Comparison of ENCODE assay signal across 1 cellular context in genomic region chr1:145996433-145997155, GRCh38.
TF ChIP-seq lines count a peak whose summit lies in the region.

Gene TXNIP (minus strand): TSS chr1:145996579. CDS start chr1:145996266, 313 bp downstream.

TF ChIP-seq in HepG2, 621 proteins besides CTCF, POLR2A, EP300 and RAD21 (continued from another document and continues in another):
- TF ChIP-seq GMEB1 (CRISPR knock-in tag; IDR thresholded peaks at IDR 0.05; ENCODE audit: borderline replicate concordance) (peak; percentile 68; the same call in 1 of the 2 replicates), SOX5 (CRISPR knock-in tag; IDR thresholded peaks at IDR 0.05; ENCODE audit: borderline replicate concordance) (peak; percentile 75; the same call in 1 of the 2 replicates), HOXD1 (CRISPR knock-in tag; IDR thresholded peaks at IDR 0.05) (peak; percentile 90), TRIM24 (CRISPR knock-in tag; IDR thresholded peaks at IDR 0.05) (peak; percentile 81), CHCHD3 (CRISPR knock-in tag; IDR thresholded peaks at IDR 0.05) (no peak), BRF2 (CRISPR knock-in tag; IDR thresholded peaks at IDR 0.05) (peak; percentile 52; the same call in 1 of the 2 replicates), ARNT2 (CRISPR knock-in tag; IDR thresholded peaks at IDR 0.05; ENCODE audit: low read depth) (peak; percentile 53; the same call in 1 of the 2 replicates), ZNF737 (CRISPR knock-in tag; IDR thresholded peaks at IDR 0.05; ENCODE audit: borderline replicate concordance) (no peak), NAIF1 (CRISPR knock-in tag; IDR thresholded peaks at IDR 0.05; ENCODE audit: borderline replicate concordance) (peak; percentile 75), ZNF350 (CRISPR knock-in tag; IDR thresholded peaks at IDR 0.05; ENCODE audit: borderline replicate concordance, low read depth) (peak; percentile 97), TBL1XR1 (IDR thresholded peaks at IDR 0.05; ENCODE audit: borderline replicate concordance, low read length, partially characterized antibody) (peak; percentile 54), RARG (CRISPR knock-in tag; IDR thresholded peaks at IDR 0.05; ENCODE audit: low read depth) (0 out of 2 replicates have a peak, but pooled peaks have one; percentile 38), ZNF460 (CRISPR knock-in tag; IDR thresholded peaks at IDR 0.05; ENCODE audit: borderline replicate concordance) (no peak; the same call in 1 of the 2 replicates), ZNF775 (CRISPR knock-in tag; IDR thresholded peaks at IDR 0.05; ENCODE audit: borderline replicate concordance) (0 out of 2 replicates have a peak, but pooled peaks have one; percentile 65), ZNF552 (CRISPR knock-in tag; IDR thresholded peaks at IDR 0.05; ENCODE audit: borderline replicate concordance) (peak; percentile 20; the same call in 1 of the 2 replicates), SKIL (CRISPR knock-in tag; IDR thresholded peaks at IDR 0.05; ENCODE audit: borderline replicate concordance) (peak; percentile 84), ZBTB37 (CRISPR knock-in tag; IDR thresholded peaks at IDR 0.05) (no peak), HCFC1 (IDR thresholded peaks at IDR 0.05; ENCODE audit: low read depth, low read length) (no peak), MNT (IDR thresholded peaks at IDR 0.05) (peak; percentile 98), CENPBD1 (CRISPR knock-in tag; IDR thresholded peaks at IDR 0.05; ENCODE audit: borderline replicate concordance, low read depth) (no peak), CREBL2 (CRISPR knock-in tag; IDR thresholded peaks at IDR 0.05; ENCODE audit: borderline replicate concordance) (no peak), ZBTB8A (CRISPR knock-in tag; IDR thresholded peaks at IDR 0.05; ENCODE audit: borderline replicate concordance, low read depth) (0 out of 2 replicates have a peak, but pooled peaks have one; percentile 31), ZNF280B (CRISPR knock-in tag; IDR thresholded peaks at IDR 0.05; ENCODE audit: borderline replicate concordance) (peak; percentile 91), SETDB1 (CRISPR knock-in tag; IDR thresholded peaks at IDR 0.05; ENCODE audit: borderline replicate concordance) (no peak; the same call in 1 of the 2 replicates), YEATS4 (CRISPR knock-in tag; IDR thresholded peaks at IDR 0.05; ENCODE audit: borderline replicate concordance) (peak; percentile 89; the same call in 1 of the 2 replicates), POLR2AphosphoS5 (IDR thresholded peaks at IDR 0.05; ENCODE audit: low read depth, low read length) (peak; percentile 100), IRF2 (CRISPR knock-in tag; IDR thresholded peaks at IDR 0.05) (peak; percentile 92), CSRNP2 (CRISPR knock-in tag; conservative IDR thresholded peaks at IDR 0.05; ENCODE audit: low read depth) (no peak), ZNF329 (CRISPR knock-in tag; IDR thresholded peaks at IDR 0.05; ENCODE audit: low read depth) (0 out of 2 replicates have a peak, but pooled peaks have one; percentile 40), ZNF772 (CRISPR knock-in tag; IDR thresholded peaks at IDR 0.05) (peak; percentile 74; the same call in 1 of the 2 replicates), ZNF281 (CRISPR knock-in tag; IDR thresholded peaks at IDR 0.05; ENCODE audit: borderline replicate concordance) (peak; percentile 78), MXI1 (IDR thresholded peaks at IDR 0.05; ENCODE audit: borderline replicate concordance, low read depth, low read length) (peak; percentile 87; the same call in 2 of the 3 replicates), ZNF784 (CRISPR knock-in tag; IDR thresholded peaks at IDR 0.05; ENCODE audit: borderline replicate concordance) (peak; percentile 92), IKZF1 (IDR thresholded peaks at IDR 0.05) (no peak), ZKSCAN8 (CRISPR knock-in tag; IDR thresholded peaks at IDR 0.05; ENCODE audit: borderline replicate concordance) (peak; percentile 58; the same call in 1 of the 2 replicates), ZBTB42 (CRISPR knock-in tag; IDR thresholded peaks at IDR 0.05) (no peak), BATF2 (CRISPR knock-in tag; IDR thresholded peaks at IDR 0.05) (no peak), SKI (IDR thresholded peaks at IDR 0.05; ENCODE audit: partially characterized antibody) (peak; percentile 50), ELF3 (CRISPR knock-in tag; IDR thresholded peaks at IDR 0.05) (peak; percentile 100)
